1 cellular context compared by ENCODE assay signal in the genomic region with DNA sequence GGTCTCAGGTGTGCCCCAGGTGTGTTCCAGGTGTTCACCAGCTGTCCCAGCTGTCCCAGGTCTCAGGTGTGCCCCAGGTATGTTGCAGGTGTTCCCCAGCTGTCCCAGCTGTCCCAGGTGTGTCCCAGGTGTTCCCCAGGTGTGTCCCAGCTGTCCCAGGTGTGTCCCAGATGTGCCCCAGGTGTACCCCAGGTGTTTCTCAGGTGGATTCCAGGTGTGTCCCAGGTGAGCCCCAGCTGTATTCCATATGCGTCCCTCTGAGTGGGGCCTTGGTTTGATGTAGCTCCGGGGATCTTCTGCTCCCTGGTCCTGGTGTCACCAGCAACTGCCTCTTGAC.
TF ChIP-seq lines count a peak whose summit lies in the region.

No MANE protein-coding gene starts in this region.

TF ChIP-seq in K562, 482 proteins besides CTCF, POLR2A, EP300 and RAD21:
- TF ChIP-seq ZBTB17 (CRISPR knock-in tag; IDR thresholded peaks at IDR 0.05) (no peak), SRF (CRISPR knock-in tag; IDR thresholded peaks at IDR 0.05) (no peak), ZNF551 (CRISPR knock-in tag; IDR thresholded peaks at IDR 0.05) (no peak), ZNF41 (CRISPR knock-in tag; conservative IDR thresholded peaks at IDR 0.05) (no peak), MYBL2 (IDR thresholded peaks at IDR 0.05; ENCODE audit: low read depth) (no peak), MYBL2 (CRISPR knock-in tag; IDR thresholded peaks at IDR 0.05; ENCODE audit: borderline replicate concordance) (no peak), GABPB2 (CRISPR knock-in tag; conservative IDR thresholded peaks at IDR 0.05) (no peak), ZEB2 (IDR thresholded peaks at IDR 0.05) (peak; percentile 11; the same call in 1 of the 2 replicates), SNIP1 (IDR thresholded peaks at IDR 0.05; ENCODE audit: low read depth) (no peak), CBX1 (IDR thresholded peaks at IDR 0.05; ENCODE audit: low read depth) (no peak), MCM3 (IDR thresholded peaks at IDR 0.05) (no peak), FOSL1 (tag; conservative IDR thresholded peaks at IDR 0.05) (no peak)
- TF ChIP-seq, protein P1, sequence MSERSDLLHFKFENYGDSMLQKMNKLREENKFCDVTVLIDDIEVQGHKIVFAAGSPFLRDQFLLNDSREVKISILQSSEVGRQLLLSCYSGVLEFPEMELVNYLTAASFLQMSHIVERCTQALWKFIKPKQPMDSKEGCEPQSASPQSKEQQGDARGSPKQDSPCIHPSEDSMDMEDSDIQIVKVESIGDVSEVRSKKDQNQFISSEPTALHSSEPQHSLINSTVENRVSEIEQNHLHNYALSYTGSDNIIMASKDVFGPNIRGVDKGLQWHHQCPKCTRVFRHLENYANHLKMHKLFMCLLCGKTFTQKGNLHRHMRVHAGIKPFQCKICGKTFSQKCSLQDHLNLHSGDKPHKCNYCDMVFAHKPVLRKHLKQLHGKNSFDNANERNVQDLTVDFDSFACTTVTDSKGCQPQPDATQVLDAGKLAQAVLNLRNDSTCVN (CRISPR knock-in tag; IDR thresholded peaks at IDR 0.05), result no peak
- TF ChIP-seq, protein P2, sequence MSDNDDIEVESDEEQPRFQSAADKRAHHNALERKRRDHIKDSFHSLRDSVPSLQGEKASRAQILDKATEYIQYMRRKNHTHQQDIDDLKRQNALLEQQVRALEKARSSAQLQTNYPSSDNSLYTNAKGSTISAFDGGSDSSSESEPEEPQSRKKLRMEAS (CRISPR knock-in tag; IDR thresholded peaks at IDR 0.05), result no peak
- TF ChIP-seq, protein P3, sequence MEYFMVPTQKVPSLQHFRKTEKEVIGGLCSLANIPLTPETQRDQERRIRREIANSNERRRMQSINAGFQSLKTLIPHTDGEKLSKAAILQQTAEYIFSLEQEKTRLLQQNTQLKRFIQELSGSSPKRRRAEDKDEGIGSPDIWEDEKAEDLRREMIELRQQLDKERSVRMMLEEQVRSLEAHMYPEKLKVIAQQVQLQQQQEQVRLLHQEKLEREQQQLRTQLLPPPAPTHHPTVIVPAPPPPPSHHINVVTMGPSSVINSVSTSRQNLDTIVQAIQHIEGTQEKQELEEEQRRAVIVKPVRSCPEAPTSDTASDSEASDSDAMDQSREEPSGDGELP (CRISPR knock-in tag; IDR thresholded peaks at IDR 0.05; ENCODE audit: borderline replicate concordance), result peak; percentile 35; the same call in 1 of the 2 replicates
- TF ChIP-seq, protein P4, sequence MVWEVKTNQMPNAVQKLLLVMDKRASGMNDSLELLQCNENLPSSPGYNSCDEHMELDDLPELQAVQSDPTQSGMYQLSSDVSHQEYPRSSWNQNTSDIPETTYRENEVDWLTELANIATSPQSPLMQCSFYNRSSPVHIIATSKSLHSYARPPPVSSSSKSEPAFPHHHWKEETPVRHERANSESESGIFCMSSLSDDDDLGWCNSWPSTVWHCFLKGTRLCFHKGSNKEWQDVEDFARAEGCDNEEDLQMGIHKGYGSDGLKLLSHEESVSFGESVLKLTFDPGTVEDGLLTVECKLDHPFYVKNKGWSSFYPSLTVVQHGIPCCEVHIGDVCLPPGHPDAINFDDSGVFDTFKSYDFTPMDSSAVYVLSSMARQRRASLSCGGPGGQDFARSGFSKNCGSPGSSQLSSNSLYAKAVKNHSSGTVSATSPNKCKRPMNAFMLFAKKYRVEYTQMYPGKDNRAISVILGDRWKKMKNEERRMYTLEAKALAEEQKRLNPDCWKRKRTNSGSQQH (CRISPR knock-in tag; IDR thresholded peaks at IDR 0.05), result no peak
